Comparison of ENCODE assay signal across 9 cellular contexts in genomic region chr3:19885468-19885867, GRCh38. TPM values are rescaled to one million over a fixed set of nuclear protein-coding genes. Genes with fewer than 3 reads are reported as not detected.
DNase-seq lines count a peak whose midpoint lies in the region; ATAC-seq and TF ChIP-seq lines count a peak whose summit lies in the region.
"Had no signal": no experiment of that assay in that cellular context is flagged by ENCODE, and none has a peak within 500 bp of the region (broad histone marks: within the 10 kb centered on the region; RNA-seq: fewer than 3 reads in every experiment).

No MANE protein-coding gene starts in this region.

- H3K9ac ChIP-seq in GM23248: no peak overlapping the region
- H3K9ac ChIP-seq in OCI-LY3 (ENCODE audit: low read length): no peak overlapping the region

- peaks cover 19% of the 10 kb centered on the region; the same call in 1 of the 2 replicates for H3F3A ChIP-seq in GM23248 (ENCODE audit: insufficient read depth)

- ATAC-seq in HG02623 (IDR thresholded peaks at IDR 0.05; ENCODE audit: unreplicated experiment): no peak

- 12 to 13% methylated on average over 5 of the region's 5 CpGs for WGBS in GM23248 (ENCODE audit: low coverage in 1 of 2, low lambda C conversion rate in 2 of 2, missing lambda C conversion rate in 2 of 2), 2 experiments

- H3K27me3 Mint-ChIP-seq in nephron progenitor cell (ENCODE audit: low read depth, poor library complexity): peaks cover 6% of the 10 kb centered on the region

- in situ Hi-C loops in GM23248 (cut with MboI): no loop called here

- H3K4me1 ChIP-seq in GM23248 (ENCODE audit: insufficient read depth): peaks cover 14% of the 10 kb centered on the region
- peaks cover 4% of the 10 kb centered on the region for H3K4me1 ChIP-seq in OCI-LY3 (ENCODE audit: low read length)

- no peaks in the 10 kb centered on the region for H3K9me3 Mint-ChIP-seq in nephron progenitor cell

- no peaks in the 10 kb centered on the region for H3K9me3 ChIP-seq in GM23248 (ENCODE audit: low read depth)
- H3K9me3 ChIP-seq in OCI-LY3 (ENCODE audit: insufficient read depth, low read length): no peaks in the 10 kb centered on the region

- TF ChIP-seq CTCF in OCI-LY3 (IDR thresholded peaks at IDR 0.05; ENCODE audit: low read depth, low read length) (peak; percentile 94), nephron progenitor cell (IDR thresholded peaks at IDR 0.05) (peak; percentile 67)

- no peak overlapping the region for H3K4me3 ChIP-seq in GM23248
- no peak overlapping the region for H3K4me3 ChIP-seq in OCI-LY3 (ENCODE audit: low read length)

- H4K20me1 ChIP-seq in GM23248 (ENCODE audit: insufficient read depth) (no peaks in the 10 kb centered on the region), OCI-LY3 (ENCODE audit: insufficient read depth, low read length) (no peaks in the 10 kb centered on the region)

- H3K79me2 ChIP-seq in GM23248 (ENCODE audit: insufficient read depth) (no peaks in the 10 kb centered on the region), OCI-LY3 (ENCODE audit: low read length) (no peaks in the 10 kb centered on the region)

- H3K4me1 Mint-ChIP-seq in nephron progenitor cell: peaks cover 16% of the 10 kb centered on the region

- H3K27ac ChIP-seq in GM23248: no peak overlapping the region
- H3K27ac ChIP-seq in OCI-LY3 (ENCODE audit: low read length): no peak overlapping the region

- no peak overlapping the region for H3K27ac Mint-ChIP-seq in nephron progenitor cell

- no peak overlapping the region for H3K4me2 ChIP-seq in GM23248 (ENCODE audit: unreplicated experiment)
- no peak overlapping the region for H3K4me2 ChIP-seq in OCI-LY3 (ENCODE audit: low read length)

- no peaks in the 10 kb centered on the region for H3K36me3 Mint-ChIP-seq in nephron progenitor cell (ENCODE audit: low read depth)

- H3K36me3 ChIP-seq in GM23248 (ENCODE audit: low read depth) (no peaks in the 10 kb centered on the region), OCI-LY3 (replicated peaks; ENCODE audit: low read depth, low read length) (no peaks in the 10 kb centered on the region)

- H3K9me2 ChIP-seq in GM23248 (ENCODE audit: insufficient read depth): no peaks in the 10 kb centered on the region

- H3K27me3 ChIP-seq in GM23248 (replicated peaks; ENCODE audit: insufficient read depth): no peaks in the 10 kb centered on the region
- H3K27me3 ChIP-seq in OCI-LY3 (ENCODE audit: low read depth, low read length): no peaks in the 10 kb centered on the region

- H3K4me3 Mint-ChIP-seq in nephron progenitor cell: no peak overlapping the region

- H2AFZ ChIP-seq in GM23248: peak overlapping the region; percentile 14; the same call in 1 of the 2 replicates
- H2AFZ ChIP-seq in OCI-LY3 (ENCODE audit: low read depth, low read length): no peak overlapping the region

- DNase-seq in NCI-H2196 (lab: John Stamatoyannopoulos, UW; ENCODE audit: unreplicated experiment): peak; percentile 1
- DNase-seq in NCI-H2196 treated with DMSO at 0.1 percent for 48 hours (lab: John Stamatoyannopoulos, UW; ENCODE audit: unreplicated experiment): no peak
- peak; percentile 71 for DNase-seq in GM23248
- DNase-seq in dermis microvascular lymphatic vessel endothelial cell (ENCODE audit: low read depth in 2 of 2): peak; percentile 9 to 49
- peak; percentile 4 for DNase-seq in nephron progenitor cell
- DNase-seq in SK-N-DZ (ENCODE audit: low spot score): no peak

RNA-seq across cellular contexts. Expression of gene EFHB, which starts 48.5 kb away (rescaled TPM):
- total RNA-seq in GM23248 (2014; rRNA removed; shearing (Covaris generic)): 0.13 and 2.9 TPM in 2 replicates
- polyA plus RNA-seq in GM23248 (2016; fragmentation: Nextera tagmentation; extraction: Ambion mirVana): 1.0 and 1.3 TPM in 2 replicates
- total RNA-seq in dermis microvascular lymphatic vessel endothelial cell: under 0.01 TPM in 1 of 2 replicates, not detected in the other
- 0.08 and 0.34 TPM in 2 replicates for polyA plus RNA-seq in SK-N-DZ (2014; cell fraction: cytosol; rRNA removed)
- 0.05 TPM in 1 of 2 replicates, not detected in the other for polyA plus RNA-seq in SK-N-DZ (2014; cell fraction: nucleus; rRNA removed)
- total RNA-seq: Daoy had no signal

Comparison
In these comparisons a context has a peak if more than half of its experiments do, and no peak if none do; other contexts are left out.
1. DNase-seq: peak in NCI-H2196 (single experiment), GM23248 (single experiment), dermis microvascular lymphatic vessel endothelial cell (2 of 2) and nephron progenitor cell (single experiment); none in NCI-H2196 treated with DMSO at 0.1 percent for 48 hours (single experiment) and SK-N-DZ (single experiment).